Comparison of ENCODE assay signal across 8 cellular contexts in genomic region chr10:104329754-104330153, GRCh38. TPM values are rescaled to one million over a fixed set of nuclear protein-coding genes. Genes with fewer than 3 reads are reported as not detected.
DNase-seq lines count a peak whose midpoint lies in the region; ATAC-seq lines count a peak whose summit lies in the region.

No MANE protein-coding gene starts in this region.

- DNase-seq in AG08395 (ENCODE audit: low spot score) = peak; percentile 73
- peak; percentile 94 for DNase-seq in LHCN-M2 (ENCODE audit: low read depth)
- no peak for DNase-seq in naive B cell
- no peak for DNase-seq in NCI-H1694 (lab: John Stamatoyannopoulos, UW)
- no peak for DNase-seq in stimulated activated naive CD4-positive, alpha-beta T cell (lab: John Stamatoyannopoulos, UW)
- DNase-seq in HT-29 (ENCODE audit: low spot score) = no peak
- DNase-seq in posterior vena cava (ENCODE audit: low spot score) = no peak

- intact Hi-C loops in posterior vena cava (cut with DNase I) = no loop called here

- H3K36me3 Mint-ChIP-seq in naive B cell = no peaks in the 10 kb centered on the region

- no peak for ATAC-seq in naive B cell (ENCODE audit: low read depth in 2 of 2)

- H3K4me3 Mint-ChIP-seq in naive B cell = peak overlapping the region in 2 of 8 donors; percentile 73 to 81

- H3K9me3 Mint-ChIP-seq in naive B cell = no peaks in the 10 kb centered on the region

- peak overlapping the region; percentile 93 for H3K27ac ChIP-seq in cingulate gyrus (ENCODE audit: low read depth, low read length)

- H3K4me1 Mint-ChIP-seq in naive B cell = peaks cover 78 to 97% (median 88%) of the 10 kb centered on the region in 3 donors

- H3K27me3 Mint-ChIP-seq in naive B cell = no peaks in the 10 kb centered on the region

- H3K27ac Mint-ChIP-seq in naive B cell = peak overlapping the region in 4 of 6 donors; percentile 32 to 91 (median 76)

RNA-seq across cellular contexts. Expression of gene ITPRIP, which starts 8.5 kb away (rescaled TPM):
- 20.0 and 26.6 TPM in 2 replicates for total RNA-seq in LHCN-M2 (2014; rRNA removed)
- 9.1 TPM for polyA plus RNA-seq in LHCN-M2 (2012)
- 10 to 100 TPM; 16.5 to 34.4 (median 19.6) TPM for polyA plus RNA-seq in naive B cell (ENCODE audit: low read depth in 6 of 6)
- 1.9 and 2.4 TPM in 2 replicates for total RNA-seq in HT-29 (2014; rRNA removed; shearing (Covaris generic))
- total RNA-seq in posterior vena cava = 10 to 100 TPM; 22.4 to 36.8 TPM

RNA-seq across cellular contexts. Expression of gene CFAP58, which starts 23.9 kb away (rescaled TPM):
- total RNA-seq in LHCN-M2 (2014; rRNA removed) (1.4 TPM in 2 replicates), posterior vena cava (under 1 TPM; 0.46 to 0.86 TPM)
- polyA plus RNA-seq in LHCN-M2 (2012) = 0.24 TPM
- not detected for polyA plus RNA-seq in naive B cell (ENCODE audit: low read depth in 6 of 6)
- total RNA-seq in HT-29 (2014; rRNA removed; shearing (Covaris generic)) = 0.03 TPM in 1 of 2 replicates, not detected in the other

Comparison
In these comparisons a context has a peak if more than half of its experiments do, and no peak if none do; other contexts are left out.
1. DNase-seq: peak in AG08395 (single experiment) and LHCN-M2 (single experiment); none in naive B cell (single experiment), NCI-H1694 (single experiment), stimulated activated naive CD4-positive, alpha-beta T cell (0 of 6), HT-29 (single experiment) and posterior vena cava (single experiment).